1 cellular context compared by ENCODE assay signal in the genomic region with DNA sequence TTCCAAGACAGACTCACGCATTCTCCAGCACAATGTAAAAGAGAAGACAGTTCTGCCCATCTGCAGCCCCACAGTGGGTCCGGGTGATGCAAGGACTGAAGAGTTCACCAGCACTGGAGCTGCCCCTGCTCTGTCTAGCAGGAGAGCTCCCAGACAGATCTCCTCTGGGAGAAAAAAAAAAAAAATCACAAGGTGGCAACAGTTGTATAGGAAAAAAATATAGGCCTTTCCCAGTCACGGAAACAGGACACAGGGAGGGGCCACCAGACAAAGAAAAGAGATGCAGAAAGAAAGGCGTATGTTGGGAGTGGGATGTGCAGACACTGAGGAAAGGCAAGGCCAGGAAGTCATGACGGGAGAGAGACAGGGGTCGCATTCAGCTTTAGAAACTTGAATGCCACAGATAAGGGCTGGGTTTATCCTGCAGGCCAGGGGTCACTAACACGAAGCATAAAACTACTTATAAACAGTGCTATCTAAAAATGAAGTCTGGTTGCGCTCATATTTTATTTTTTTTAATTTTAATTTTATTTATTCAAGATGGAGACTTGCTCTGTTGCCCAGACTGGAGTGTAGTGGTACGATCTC.
TF ChIP-seq lines count a peak whose summit lies in the region.

No MANE protein-coding gene starts in this region.

TF ChIP-seq in HepG2, 621 proteins besides CTCF, POLR2A, EP300 and RAD21:
- TF ChIP-seq BHLHE40 (IDR thresholded peaks at IDR 0.05; ENCODE audit: low read length), result no peak
- TF ChIP-seq, protein P1, sequence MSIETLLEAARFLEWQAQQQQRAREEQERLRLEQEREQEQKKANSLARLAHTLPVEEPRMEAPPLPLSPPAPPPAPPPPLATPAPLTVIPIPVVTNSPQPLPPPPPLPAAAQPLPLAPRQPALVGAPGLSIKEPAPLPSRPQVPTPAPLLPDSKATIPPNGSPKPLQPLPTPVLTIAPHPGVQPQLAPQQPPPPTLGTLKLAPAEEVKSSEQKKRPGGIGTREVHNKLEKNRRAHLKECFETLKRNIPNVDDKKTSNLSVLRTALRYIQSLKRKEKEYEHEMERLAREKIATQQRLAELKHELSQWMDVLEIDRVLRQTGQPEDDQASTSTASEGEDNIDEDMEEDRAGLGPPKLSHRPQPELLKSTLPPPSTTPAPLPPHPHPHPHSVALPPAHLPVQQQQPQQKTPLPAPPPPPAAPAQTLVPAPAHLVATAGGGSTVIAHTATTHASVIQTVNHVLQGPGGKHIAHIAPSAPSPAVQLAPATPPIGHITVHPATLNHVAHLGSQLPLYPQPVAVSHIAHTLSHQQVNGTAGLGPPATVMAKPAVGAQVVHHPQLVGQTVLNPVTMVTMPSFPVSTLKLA (IDR thresholded peaks at IDR 0.05), result no peak
- TF ChIP-seq ZNF616 (CRISPR knock-in tag; IDR thresholded peaks at IDR 0.05; ENCODE audit: low read depth), result no peak
- no peak for TF ChIP-seq PTBP1 (IDR thresholded peaks at IDR 0.05; ENCODE audit: low read depth, low read length, poor library complexity, severe bottlenecking)
- TF ChIP-seq ZNF703 (CRISPR knock-in tag; IDR thresholded peaks at IDR 0.05; ENCODE audit: borderline replicate concordance), result no peak
- TF ChIP-seq ZFP36L1 (CRISPR knock-in tag; IDR thresholded peaks at IDR 0.05), result no peak
- TF ChIP-seq, protein P2, sequence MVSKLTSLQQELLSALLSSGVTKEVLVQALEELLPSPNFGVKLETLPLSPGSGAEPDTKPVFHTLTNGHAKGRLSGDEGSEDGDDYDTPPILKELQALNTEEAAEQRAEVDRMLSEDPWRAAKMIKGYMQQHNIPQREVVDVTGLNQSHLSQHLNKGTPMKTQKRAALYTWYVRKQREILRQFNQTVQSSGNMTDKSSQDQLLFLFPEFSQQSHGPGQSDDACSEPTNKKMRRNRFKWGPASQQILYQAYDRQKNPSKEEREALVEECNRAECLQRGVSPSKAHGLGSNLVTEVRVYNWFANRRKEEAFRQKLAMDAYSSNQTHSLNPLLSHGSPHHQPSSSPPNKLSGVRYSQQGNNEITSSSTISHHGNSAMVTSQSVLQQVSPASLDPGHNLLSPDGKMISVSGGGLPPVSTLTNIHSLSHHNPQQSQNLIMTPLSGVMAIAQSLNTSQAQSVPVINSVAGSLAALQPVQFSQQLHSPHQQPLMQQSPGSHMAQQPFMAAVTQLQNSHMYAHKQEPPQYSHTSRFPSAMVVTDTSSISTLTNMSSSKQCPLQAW (CRISPR knock-in tag; IDR thresholded peaks at IDR 0.05), result no peak
